ENCODE assay signal across 8 cellular contexts in genomic region chr6:113856571-113857564, GRCh38. TPM values are rescaled to one million over a fixed set of nuclear protein-coding genes. Genes with fewer than 3 reads are reported as not detected.
DNase-seq lines count a peak whose midpoint lies in the region; ATAC-seq and TF ChIP-seq lines count a peak whose summit lies in the region.

A gene with protein sequence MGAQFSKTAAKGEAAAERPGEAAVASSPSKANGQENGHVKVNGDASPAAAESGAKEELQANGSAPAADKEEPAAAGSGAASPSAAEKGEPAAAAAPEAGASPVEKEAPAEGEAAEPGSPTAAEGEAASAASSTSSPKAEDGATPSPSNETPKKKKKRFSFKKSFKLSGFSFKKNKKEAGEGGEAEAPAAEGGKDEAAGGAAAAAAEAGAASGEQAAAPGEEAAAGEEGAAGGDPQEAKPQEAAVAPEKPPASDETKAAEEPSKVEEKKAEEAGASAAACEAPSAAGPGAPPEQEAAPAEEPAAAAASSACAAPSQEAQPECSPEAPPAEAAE (plus strand): TSS chr6:113857345. CDS start chr6:113857746, 401 bp downstream.

- POLR2A ChIA-PET in AG04449 (lab: Yijun Ruan, JAX): interaction anchor here (0.9 kb wide), 1 partner anchor 481 kb away, joined by 4 read pairs; no protein-coding TSS in a partner anchor

- H3K27me3 ChIP-seq in SU-DHL-6 (ENCODE audit: low read length) (no peaks in the 10 kb centered on the region), kidney epithelial cell (ENCODE audit: control insufficient read depth, insufficient read depth, low read length) (no peaks in the 10 kb centered on the region), smooth muscle cell (ENCODE audit: low read depth) (no peaks in the 10 kb centered on the region)

- peak; percentile 37 for ATAC-seq in HG02763 (IDR thresholded peaks at IDR 0.05; ENCODE audit: unreplicated experiment)

- H4K20me1 ChIP-seq in SU-DHL-6 (ENCODE audit: low read depth, low read length) (no peaks in the 10 kb centered on the region), smooth muscle cell (ENCODE audit: low read depth) (peaks cover 33% of the 10 kb centered on the region)

- H3K9me3 ChIP-seq in SU-DHL-6 (ENCODE audit: insufficient read depth, low read length) (no peaks in the 10 kb centered on the region), smooth muscle cell (replicated peaks; ENCODE audit: low read depth) (no peaks in the 10 kb centered on the region)

- DNase-seq in AG04449 (ENCODE audit: low read depth, low spot score) (no peak), NCI-H1436 treated with DMSO at 0.1 percent for 48 hours (lab: John Stamatoyannopoulos, UW) (peak; percentile 70), dedifferentiated amniotic fluid mesenchymal stem cell (ENCODE audit: extremely low spot score) (peak; percentile 89), kidney epithelial cell (ENCODE audit: low read depth) (no peak), smooth muscle cell (lab: John Stamatoyannopoulos, UW; ENCODE audit: unreplicated experiment) (peak; percentile 31)

- peak within 1 kb of the TSS; percentile 93 for H3K4me2 ChIP-seq in SU-DHL-6 (ENCODE audit: low read depth, low read length, poor library complexity, severe bottlenecking)
- peak within 1 kb of the TSS; percentile 91 for H3K4me2 ChIP-seq in smooth muscle cell

- H3K4me1 ChIP-seq in smooth muscle cell (ENCODE audit: low read depth): peaks cover 14% of the 10 kb centered on the region

- H3K4me3 ChIP-seq in AG04449 (ENCODE audit: low read depth, low read length) (peak within 1 kb of the TSS; percentile 99), SU-DHL-6 (ENCODE audit: insufficient read depth, low read length, poor library complexity, severe bottlenecking) (peak within 1 kb of the TSS; percentile 57), kidney epithelial cell (ENCODE audit: low read depth, low read length) (peak within 1 kb of the TSS; percentile 100), smooth muscle cell (peak within 1 kb of the TSS; percentile 96)

- H3K9me2 ChIP-seq in SU-DHL-6 (replicated peaks; ENCODE audit: insufficient read depth, low read length): no peaks in the 10 kb centered on the region

- H2AFZ ChIP-seq in SU-DHL-6 (ENCODE audit: low read depth, low read length, severe bottlenecking) (peak within 1 kb of the TSS; percentile 92), smooth muscle cell (ENCODE audit: low read depth) (peak within 1 kb of the TSS; percentile 82)

- H3K9ac ChIP-seq in SU-DHL-6 (ENCODE audit: low read length): peak within 1 kb of the TSS; percentile 47
- H3K9ac ChIP-seq in smooth muscle cell (ENCODE audit: low read depth): peak within 1 kb of the TSS; percentile 98

- H3K79me2 ChIP-seq in SU-DHL-6 (ENCODE audit: insufficient read depth, low read length) (no peaks in the 10 kb centered on the region), smooth muscle cell (ENCODE audit: low read depth) (peaks cover 48% of the 10 kb centered on the region)

- under 1% methylated on average over 50 of the region's 50 CpGs for WGBS in smooth muscle cell (ENCODE audit: low lambda C conversion rate)

- peak; percentile 75 for TF ChIP-seq POLR2A in GM15510 (IDR thresholded peaks at IDR 0.05; ENCODE audit: borderline replicate concordance, extremely low read depth, insufficient read length)

- TF ChIP-seq CTCF in AG04449 (IDR thresholded peaks at IDR 0.05; ENCODE audit: insufficient read depth, low read length, missing control alignments) (no peak), SU-DHL-6 (IDR thresholded peaks at IDR 0.05; ENCODE audit: insufficient read depth, low read length, poor library complexity, severe bottlenecking) (no peak), kidney epithelial cell (IDR thresholded peaks at IDR 0.05; ENCODE audit: insufficient read depth, low read length, poor library complexity, severe bottlenecking) (no peak), smooth muscle cell (IDR thresholded peaks at IDR 0.05; ENCODE audit: borderline replicate concordance, insufficient read depth, poor library complexity, severe bottlenecking) (no peak)

- no peaks in the 10 kb centered on the region for H3K36me3 ChIP-seq in SU-DHL-6 (ENCODE audit: low read length)
- no peaks in the 10 kb centered on the region for H3K36me3 ChIP-seq in kidney epithelial cell (ENCODE audit: control insufficient read depth, insufficient read depth, low read length)
- H3K36me3 ChIP-seq in smooth muscle cell (ENCODE audit: low read depth): peaks cover 4% of the 10 kb centered on the region

- peaks cover 14% of the 10 kb centered on the region; the same call in 1 of the 2 replicates for H3F3A ChIP-seq in SU-DHL-6 (ENCODE audit: insufficient read depth)
- H3F3A ChIP-seq in smooth muscle cell (ENCODE audit: low read depth): peaks cover 15% of the 10 kb centered on the region

- no peak within 1 kb of the TSS for H3K27ac ChIP-seq in SU-DHL-6 (ENCODE audit: low read depth, low read length)
- peak within 1 kb of the TSS; percentile 96 for H3K27ac ChIP-seq in smooth muscle cell (ENCODE audit: low read depth)

- CTCF ChIA-PET in AG04449 (lab: Yijun Ruan, JAX): no interaction called here

RNA-seq across cellular contexts. Expression of the gene that starts here (rescaled TPM):
- total RNA-seq in kidney epithelial cell (112 and 116 TPM in 2 replicates), smooth muscle cell (206 and 217 TPM in 2 replicates)
- 157 and 172 TPM in 2 replicates for polyA plus RNA-seq in smooth muscle cell

Comparison
In these comparisons a context has a peak if more than half of its experiments do, and no peak if none do; other contexts are left out.
1. DNase-seq: peak in NCI-H1436 treated with DMSO at 0.1 percent for 48 hours (single experiment), dedifferentiated amniotic fluid mesenchymal stem cell (single experiment) and smooth muscle cell (single experiment); none in AG04449 (single experiment) and kidney epithelial cell (single experiment).
2. Peak in every context shown above with its lines, with median percentiles within 50 percentile points of each other: H3K4me3 ChIP-seq.